22 cellular contexts compared by ENCODE assay signal in genomic region chr3:188125076-188125475, GRCh38. TPM values are rescaled to one million over a fixed set of nuclear protein-coding genes. Genes with fewer than 3 reads are reported as not detected.
A peak's percentile ranks its signal among the peaks of the same experiment; 100 is the strongest.
DNase-seq lines count a peak whose midpoint lies in the region; ATAC-seq and TF ChIP-seq lines count a peak whose summit lies in the region.
"Had no signal": no experiment of that assay in that cellular context is flagged by ENCODE, and none has a peak within 500 bp of the region (broad histone marks: within the 10 kb centered on the region; RNA-seq: fewer than 3 reads in every experiment).

No MANE protein-coding gene starts in this region.

- H3K9me3 Mint-ChIP-seq in activated T-cell treated with anti-CD3 and anti-CD28 coated beads, Interleukin-2, amount 50 U/mL, for 4 hours, result no peaks in the 10 kb centered on the region

- no peaks in the 10 kb centered on the region for H3K36me3 Mint-ChIP-seq in activated T-cell treated with anti-CD3 and anti-CD28 coated beads, Interleukin-2, amount 50 U/mL, for 4 hours (ENCODE audit: insufficient read depth)
- H3K36me3 Mint-ChIP-seq: CD4-positive, alpha-beta memory T cell; IgD-negative memory B cell had no signal

- H3K36me3 ChIP-seq in heart left ventricle (no peaks in the 10 kb centered on the region), SJCRH30 (no peaks in the 10 kb centered on the region)
- H3K36me3 ChIP-seq: BE2C had no signal

- H3K27ac ChIP-seq in right cardiac atrium (ENCODE audit: low read length) (peak overlapping the region; percentile 75), heart left ventricle (peak overlapping the region in 1 of 12 donors; percentile 67), SJCRH30 (no peak overlapping the region)
- H3K27ac ChIP-seq: HL-60 had no signal

- no peak overlapping the region for H3K4me3 Mint-ChIP-seq in activated T-cell treated with anti-CD3 and anti-CD28 coated beads, Interleukin-2, amount 50 U/mL, for 4 hours
- H3K4me3 Mint-ChIP-seq: CD4-positive, alpha-beta memory T cell; IgD-negative memory B cell had no signal

- intact Hi-C loops in right cardiac atrium (cut with DNase I) (no loop called here), heart left ventricle (cut with DNase I) (no loop called here), sciatic nerve (cut with DNase I) (no loop called here)

- H3K27me3 ChIP-seq in right cardiac atrium (ENCODE audit: control insufficient read depth, insufficient read depth), result no peaks in the 10 kb centered on the region
- H3K27me3 ChIP-seq in heart left ventricle, result no peaks in the 10 kb centered on the region
- no peaks in the 10 kb centered on the region for H3K27me3 ChIP-seq in SJCRH30
- H3K27me3 ChIP-seq: BE2C had no signal

- TF ChIP-seq POLR2A in heart left ventricle (IDR thresholded peaks at IDR 0.05), result no peak

- TF ChIP-seq CTCF in heart left ventricle (IDR thresholded peaks at IDR 0.05), result no peak

- ATAC-seq in right cardiac atrium (no peak), heart left ventricle (no peak), sciatic nerve (no peak)
- ATAC-seq in activated T-cell treated with anti-CD3 and anti-CD28 coated beads, Interleukin-2, amount 50 U/mL, for 4 hours, result no peak
- ATAC-seq: HCT116 had no signal

- no peaks in the 10 kb centered on the region for H3K27me3 Mint-ChIP-seq in activated T-cell treated with anti-CD3 and anti-CD28 coated beads, Interleukin-2, amount 50 U/mL, for 4 hours (ENCODE audit: low read depth)

- H3K4me1 ChIP-seq in right cardiac atrium (ENCODE audit: control insufficient read depth, insufficient read depth, low read length) (peaks cover 3% of the 10 kb centered on the region), heart left ventricle (peaks cover 0 to 17% (median 3%) of the 10 kb centered on the region in 12 donors), SJCRH30 (no peaks in the 10 kb centered on the region)
- H3K4me1 ChIP-seq: BE2C had no signal

- no peak overlapping the region for H3K4me3 ChIP-seq in right cardiac atrium (ENCODE audit: low read length)
- H3K4me3 ChIP-seq in heart left ventricle, result no peak overlapping the region
- H3K4me3 ChIP-seq in SJCRH30, result no peak overlapping the region

- 94% methylated on average over 3 of the region's 3 CpGs for WGBS in right cardiac atrium
- 92 to 97% (median 96%) methylated on average over 3 of the region's 3 CpGs for WGBS in heart left ventricle, 4 donors

- H3K9me3 ChIP-seq in right cardiac atrium (ENCODE audit: control insufficient read depth, low read length) (no peaks in the 10 kb centered on the region), heart left ventricle (no peaks in the 10 kb centered on the region), SJCRH30 (replicated peaks) (no peaks in the 10 kb centered on the region)
- H3K9me3 ChIP-seq: BE2C had no signal

- peaks cover 14% of the 10 kb centered on the region for H3K4me1 Mint-ChIP-seq in activated T-cell treated with anti-CD3 and anti-CD28 coated beads, Interleukin-2, amount 50 U/mL, for 4 hours (ENCODE audit: low read depth)

- DNase-seq in right cardiac atrium (no peak), heart left ventricle (no peak), fibroblast of gingiva (ENCODE audit: low read depth) (peak; percentile 27), mucosa of gallbladder (ENCODE audit: low spot score) (peak; percentile 14), sciatic nerve (ENCODE audit: low spot score) (no peak), SJCRH30 (no peak), glomerular visceral epithelial cell (ENCODE audit: extremely low spot score) (no peak)
- DNase-seq in activated T-cell treated with anti-CD3 and anti-CD28 coated beads, Interleukin-2, amount 50 U/mL, for 4 hours, result no peak
- DNase-seq: BE2C; CD4-positive, alpha-beta memory T cell; DMS153; GF-D8; GOT3; Karpas-422; NCI-H1436; NCI-H2029; NCI-H345; NCI-H526; SHP77 treated with DMSO at 0.1 percent for 48 hours had no signal

RNA-seq across cellular contexts. Expression of gene LPP, which starts 28.9 kb away (rescaled TPM):
- total RNA-seq in right cardiac atrium (100 to 1,000 TPM; 141 to 205 (median 171) TPM), heart left ventricle (100 to 1,000 TPM in 6 of 9 donors, 10 to 100 TPM in 3; 76.6 to 178 (median 111) TPM), mucosa of gallbladder (478 TPM), sciatic nerve (231 TPM)
- polyA plus RNA-seq in right cardiac atrium (14.5 TPM), heart left ventricle (10 to 100 TPM in 1 of 2 donors, 1 to 10 TPM in 1; 9.2 to 20.5 TPM)
- total RNA-seq in activated T-cell treated with anti-CD3 and anti-CD28 coated beads, Interleukin-2, amount 50 U/mL, for 4 hours, result 10 to 100 TPM; 15.5 to 19.2 (median 16.5) TPM
- total RNA-seq in SJCRH30 (2014; rRNA removed; shearing (Covaris generic)), result 0.04 and 0.05 TPM in 2 replicates

Comparison
In these comparisons a context has a peak if more than half of its experiments do, and no peak if none do; other contexts are left out.
1. DNase-seq: peak in fibroblast of gingiva (single experiment) and mucosa of gallbladder (single experiment); none in right cardiac atrium (0 of 3), heart left ventricle (0 of 5), activated T-cell treated with anti-CD3 and anti-CD28 coated beads, Interleukin-2, amount 50 U/mL, for 4 hours (single experiment), sciatic nerve (single experiment), SJCRH30 (0 of 2) and glomerular visceral epithelial cell (single experiment).
2. RNA of gene LPP, which starts 28.9 kb away (total RNA-seq): 478 TPM in mucosa of gallbladder (single experiment), 231 TPM in sciatic nerve (single experiment), 141 to 205 TPM in right cardiac atrium, 76.6 to 178 TPM in heart left ventricle and 15.5 to 19.2 TPM in activated T-cell treated with anti-CD3 and anti-CD28 coated beads, Interleukin-2, amount 50 U/mL, for 4 hours; 0.04 to 0.05 TPM in SJCRH30; every median in the first group is over 10 times any median in the second.